Comparison of ENCODE assay signal across 7 cellular contexts in the genomic region with DNA sequence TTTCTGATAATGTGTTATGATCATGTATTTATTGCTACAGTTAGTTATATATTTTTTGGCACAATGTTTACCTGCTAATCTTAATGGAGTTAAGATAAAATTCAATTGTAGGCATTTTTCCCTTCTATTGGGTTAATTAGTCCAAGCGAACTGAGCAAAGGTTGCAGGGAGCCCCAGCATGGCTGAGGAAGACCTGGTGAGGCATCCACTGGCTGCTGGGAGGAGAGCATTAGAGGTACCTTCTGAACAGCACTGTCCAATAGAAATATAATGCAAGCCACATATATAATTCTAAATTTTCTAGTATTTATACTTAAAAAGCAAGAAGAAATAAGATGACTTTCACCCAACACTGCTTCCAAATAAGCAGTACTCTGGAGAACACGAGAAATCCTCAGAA. TPM values are rescaled to one million over a fixed set of nuclear protein-coding genes. Genes with fewer than 3 reads are reported as not detected.
DNase-seq lines count a peak whose midpoint lies in the region; ATAC-seq and TF ChIP-seq lines count a peak whose summit lies in the region.

No MANE protein-coding gene starts in this region.

- no peak for TF ChIP-seq POLR2A in esophagus muscularis mucosa (IDR thresholded peaks at IDR 0.05; ENCODE audit: low read depth)
- no peak for TF ChIP-seq POLR2A in sigmoid colon (IDR thresholded peaks at IDR 0.05)

- peak; percentile 10 for ATAC-seq in GM21515 (IDR thresholded peaks at IDR 0.05; ENCODE audit: unreplicated experiment)
- no peak for ATAC-seq in HG03342 (IDR thresholded peaks at IDR 0.05; ENCODE audit: unreplicated experiment)

- H3K27ac ChIP-seq in OCI-LY3 (ENCODE audit: low read length) (peak overlapping the region; percentile 51), esophagus muscularis mucosa (replicated peaks in 1 of 4) (peak overlapping the region; percentile 82 to 86 (median 84)), sigmoid colon (peak overlapping the region; percentile 76 to 83 (median 80))

- peaks cover 29% of the 10 kb centered on the region for H3K79me2 ChIP-seq in OCI-LY3 (ENCODE audit: low read length)

- H3K36me3 ChIP-seq in OCI-LY3 (replicated peaks; ENCODE audit: low read depth, low read length) (peaks cover 3% of the 10 kb centered on the region), esophagus muscularis mucosa (peaks cover 0 to 12% (median 3%) of the 10 kb centered on the region in 4 donors), sigmoid colon (no peaks in the 10 kb centered on the region)

- intact Hi-C loops in esophagus muscularis mucosa (cut with DNase I) = no loop called here
- intact Hi-C loops in sigmoid colon (cut with DNase I) = loop anchor here (2.0 kb wide), 1 partner anchor 18 kb away; the partner anchor contains the start of gene TMEM126B

- H3K9me3 ChIP-seq in OCI-LY3 (ENCODE audit: insufficient read depth, low read length) (no peaks in the 10 kb centered on the region), esophagus muscularis mucosa (no peaks in the 10 kb centered on the region), sigmoid colon (no peaks in the 10 kb centered on the region)

- H3K4me1 ChIP-seq in OCI-LY3 (ENCODE audit: low read length) = peaks cover 19% of the 10 kb centered on the region
- H3K4me1 ChIP-seq in esophagus muscularis mucosa = peaks cover 20 to 25% (median 21%) of the 10 kb centered on the region in 4 donors
- peaks cover 0 to 24% (median 16%) of the 10 kb centered on the region in 4 donors for H3K4me1 ChIP-seq in sigmoid colon

- peak overlapping the region; percentile 86 for H3K4me3 ChIP-seq in OCI-LY3 (ENCODE audit: low read length)
- peak overlapping the region; percentile 59 to 82 (median 73) for H3K4me3 ChIP-seq in esophagus muscularis mucosa
- peak overlapping the region; percentile 54 to 70 (median 64) for H3K4me3 ChIP-seq in sigmoid colon

- H3K27me3 ChIP-seq in OCI-LY3 (ENCODE audit: low read depth, low read length) (no peaks in the 10 kb centered on the region), esophagus muscularis mucosa (no peaks in the 10 kb centered on the region), sigmoid colon (no peaks in the 10 kb centered on the region)

- TF ChIP-seq CTCF in OCI-LY3 (IDR thresholded peaks at IDR 0.05; ENCODE audit: low read depth, low read length) = no peak
- TF ChIP-seq CTCF in esophagus muscularis mucosa (IDR thresholded peaks at IDR 0.05) = no peak
- TF ChIP-seq CTCF in sigmoid colon (IDR thresholded peaks at IDR 0.05) = no peak

- DNase-seq in esophagus muscularis mucosa (ENCODE audit: extremely low spot score) (no peak), sigmoid colon (no peak), glomerular visceral epithelial cell (ENCODE audit: extremely low spot score) (no peak), NCI-H82 treated with DMSO at 0.1 percent for 48 hours (lab: John Stamatoyannopoulos, UW; ENCODE audit: unreplicated experiment) (no peak)

- peak overlapping the region; percentile 93 for H3K4me2 ChIP-seq in OCI-LY3 (ENCODE audit: low read length)

- WGBS in esophagus muscularis mucosa = 39% methylated on average over 2 of the region's 2 CpGs
- WGBS in sigmoid colon, 2 donors = 7 to 31% methylated on average over 2 of the region's 2 CpGs

- H3K9ac ChIP-seq in OCI-LY3 (ENCODE audit: low read length) = peak overlapping the region; percentile 80

- peak overlapping the region; percentile 95 for H2AFZ ChIP-seq in OCI-LY3 (ENCODE audit: low read depth, low read length)

- TF ChIP-seq EP300 in esophagus muscularis mucosa (IDR thresholded peaks at IDR 0.05) (no peak), sigmoid colon (IDR thresholded peaks at IDR 0.05) (no peak)

- no peaks in the 10 kb centered on the region for H4K20me1 ChIP-seq in OCI-LY3 (ENCODE audit: insufficient read depth, low read length)

RNA-seq across cellular contexts. Expression of gene TMEM126A, which starts 0.7 kb away (rescaled TPM):
- total RNA-seq in esophagus muscularis mucosa (10 to 100 TPM; 19.0 to 48.6 (median 26.8) TPM), sigmoid colon (10 to 100 TPM; 21.0 to 45.1 (median 38.1) TPM)
- 10 to 100 TPM; 31.8 to 46.2 (median 42.6) TPM for polyA plus RNA-seq in sigmoid colon

RNA-seq across cellular contexts. Expression of gene CREBZF, which starts 17.9 kb away (rescaled TPM):
- total RNA-seq in esophagus muscularis mucosa (10 to 100 TPM; 34.8 to 60.6 (median 37.0) TPM), sigmoid colon (10 to 100 TPM; 50.3 to 75.6 (median 61.8) TPM)
- 10 to 100 TPM in 2 of 3 donors, 1 to 10 TPM in 1; 9.9 to 27.5 (median 15.0) TPM for polyA plus RNA-seq in sigmoid colon

RNA-seq across cellular contexts. Expression of gene TMEM126B, which starts 18.7 kb away (rescaled TPM):
- 10 to 100 TPM; 25.4 to 65.2 (median 46.6) TPM for total RNA-seq in esophagus muscularis mucosa
- 10 to 100 TPM; 39.3 to 87.5 (median 68.7) TPM for total RNA-seq in sigmoid colon
- polyA plus RNA-seq in sigmoid colon = 100 to 1,000 TPM in 1 of 3 donors, 10 to 100 TPM in 2; 55.7 to 108 (median 75.1) TPM

RNA-seq across cellular contexts. Expression of gene DLG2, which starts 19.9 kb away (rescaled TPM):
- total RNA-seq in esophagus muscularis mucosa (10 to 100 TPM in 2 of 4 donors, 1 to 10 TPM in 2; 7.3 to 14.1 (median 11.1) TPM), sigmoid colon (10 to 100 TPM in 3 of 4 donors, 1 to 10 TPM in 1; 8.2 to 25.8 (median 16.2) TPM)
- polyA plus RNA-seq in sigmoid colon = 1 to 10 TPM in 1 of 3 donors, under 1 TPM in 1, not detected in 1; 0.60 to 1.3 TPM

RNA-seq across cellular contexts. Expression of gene CCDC89, which starts 38.9 kb away (rescaled TPM):
- total RNA-seq in esophagus muscularis mucosa = 1 to 10 TPM in 3 of 4 donors, under 1 TPM in 1; 0.83 to 2.9 (median 2.5) TPM
- total RNA-seq in sigmoid colon = 1 to 10 TPM; 1.2 to 3.0 (median 2.0) TPM
- under 1 TPM in 2 of 3 donors, not detected in 1; 0.46 to 0.90 TPM for polyA plus RNA-seq in sigmoid colon
